In genomic region chr2:48448274-48449061, GRCh38 we compare ENCODE assay signal across 8 cellular contexts. TPM values are rescaled to one million over a fixed set of nuclear protein-coding genes. Genes with fewer than 3 reads are reported as not detected.
DNase-seq lines count a peak whose midpoint lies in the region; ATAC-seq, FAIRE-seq and TF ChIP-seq lines count a peak whose summit lies in the region.

No MANE protein-coding gene starts in this region.

- H3K4me3 Mint-ChIP-seq in brain (peak overlapping the region in 1 of 5 experiments; percentile 74), natural killer cell (peak overlapping the region; percentile 53)

- TF ChIP-seq CTCF in DND-41 (IDR thresholded peaks at IDR 0.05; ENCODE audit: borderline replicate concordance, extremely low read depth, low read length, poor library complexity, severe bottlenecking) (no peak), brain (conservative IDR thresholded peaks at IDR 0.05) (no peak), natural killer cell (IDR thresholded peaks at IDR 0.05) (no peak)

- H3K36me3 Mint-ChIP-seq in brain: peaks cover 14% of the 10 kb centered on the region
- no peaks in the 10 kb centered on the region for H3K36me3 Mint-ChIP-seq in natural killer cell

- peak overlapping the region; percentile 67 for H3K4me2 ChIP-seq in DND-41 (ENCODE audit: insufficient read depth, low read length)

- no peak for FAIRE-seq in HTR-8/SVneo (lab: Jason Lieb, UNC)

- H3K9me3 Mint-ChIP-seq in brain (no peaks in the 10 kb centered on the region), natural killer cell (no peaks in the 10 kb centered on the region)

- DNase-seq in DND-41 (peak; percentile 36), M059J (ENCODE audit: low read depth) (peak; percentile 87), natural killer cell (no peak), hepatic stellate cell (ENCODE audit: low spot score) (no peak), HTR-8/SVneo (ENCODE audit: insufficient read length, low spot score) (no peak)
- no peak for DNase-seq in stimulated activated CD4-positive, alpha-beta T cell treated with anti-CD3 and anti-CD28 coated beads, Interleukin-4, amount 100 ng/mL, for 4 hours

- peak overlapping the region; percentile 34 for H3K9ac ChIP-seq in DND-41 (ENCODE audit: low read depth, low read length)

- H3K27me3 ChIP-seq in DND-41 (ENCODE audit: insufficient read depth, low read length, poor library complexity): no peaks in the 10 kb centered on the region

- H4K20me1 ChIP-seq in DND-41 (ENCODE audit: insufficient read depth, low read length): no peaks in the 10 kb centered on the region

- H3K4me1 ChIP-seq in DND-41 (ENCODE audit: insufficient read depth, low read length): peaks cover 44% of the 10 kb centered on the region

- ATAC-seq in DND-41 (ENCODE audit: insufficient read depth, low read depth): peak; percentile 93
- ATAC-seq in GM21528 (IDR thresholded peaks at IDR 0.05; ENCODE audit: low FRiP score, unreplicated experiment): peak; percentile 46
- ATAC-seq in natural killer cell: peak; percentile 42 to 67 (median 66)

- peak overlapping the region; percentile 80 for H3K27ac ChIP-seq in DND-41 (ENCODE audit: low read length)

- H3K4me1 Mint-ChIP-seq in brain (peaks cover 47% of the 10 kb centered on the region), natural killer cell (peaks cover 21 to 31% of the 10 kb centered on the region in 2 donors)

- no peaks in the 10 kb centered on the region for H3K27me3 Mint-ChIP-seq in brain
- H3K27me3 Mint-ChIP-seq in natural killer cell (ENCODE audit: low read depth in 2 of 2): no peaks in the 10 kb centered on the region

- H2AFZ ChIP-seq in DND-41 (ENCODE audit: low read depth, low read length): peak overlapping the region; percentile 48; the same call in 1 of the 2 replicates

- H3K27ac Mint-ChIP-seq in brain (peak overlapping the region in 3 of 5 experiments; percentile 4 to 80 (median 46)), natural killer cell (peak overlapping the region; percentile 85 to 88)

- peaks cover 41% of the 10 kb centered on the region for H3K79me2 ChIP-seq in DND-41 (ENCODE audit: insufficient read depth, low read length)

- peaks cover 17% of the 10 kb centered on the region; the same call in 1 of the 2 replicates for H3K36me3 ChIP-seq in DND-41 (ENCODE audit: insufficient read depth, low read length)

- intact Hi-C loops in natural killer cell (cut with micrococcal nuclease): no loop called here

- H3K4me3 ChIP-seq in DND-41 (ENCODE audit: low read depth in 1 of 2, low read length in 2 of 2): peak overlapping the region in 1 of 2 experiments; percentile 26; a peak in 2 of 4 replicates

- H3K9me3 ChIP-seq in DND-41 (ENCODE audit: insufficient read depth, low read length, severe bottlenecking): no peaks in the 10 kb centered on the region

RNA-seq across cellular contexts. Expression of gene PPP1R21, which starts 7.9 kb away (rescaled TPM):
- total RNA-seq in M059J (2014; rRNA removed; shearing (Covaris generic)): 4.8 and 12.0 TPM in 2 replicates
- polyA plus RNA-seq in brain (ENCODE audit: insufficient read depth, low read depth, low replicate concordance): 22.4 TPM
- total RNA-seq in natural killer cell: 10 to 100 TPM; 29.1 to 40.1 (median 36.3) TPM

Comparison
In these comparisons a context has a peak if more than half of its experiments do, and no peak if none do; other contexts are left out.
1. DNase-seq: peak in DND-41 (single experiment) and M059J (single experiment); none in natural killer cell (single experiment), hepatic stellate cell (single experiment), stimulated activated CD4-positive, alpha-beta T cell treated with anti-CD3 and anti-CD28 coated beads, Interleukin-4, amount 100 ng/mL, for 4 hours (0 of 2) and HTR-8/SVneo (single experiment).
2. Peak in every context shown above with its lines, with median percentiles within 50 percentile points of each other: ATAC-seq.